ENCODE assay signal across 18 cellular contexts in the genomic region with DNA sequence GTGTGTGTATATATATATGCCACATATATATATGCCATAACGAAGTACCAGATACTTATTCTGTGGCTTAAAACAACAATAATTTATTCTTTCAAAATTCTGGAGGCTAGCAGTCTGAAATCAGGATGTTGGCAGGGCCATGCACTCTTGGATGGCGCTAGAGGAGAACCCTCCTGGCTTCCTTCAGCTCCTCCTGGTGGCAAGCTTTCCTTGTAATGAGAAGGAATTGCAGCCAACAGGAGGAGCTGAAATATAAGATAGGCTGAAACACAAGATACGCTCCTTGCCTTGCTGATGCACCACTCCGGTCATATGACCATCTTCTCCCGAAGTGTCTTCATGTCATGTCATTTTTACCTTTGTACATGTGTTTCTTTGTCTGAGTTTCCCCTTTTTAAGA.
DNase-seq lines count a peak whose midpoint lies in the region; ATAC-seq and TF ChIP-seq lines count a peak whose summit lies in the region.
"Had no signal": no experiment of that assay in that cellular context is flagged by ENCODE, and none has a peak within 500 bp of the region (broad histone marks: within the 10 kb centered on the region; RNA-seq: fewer than 3 reads in every experiment).

No MANE protein-coding gene starts in this region.

- H3K4me1 Mint-ChIP-seq in Caco-2 (ENCODE audit: low read depth, unreplicated experiment): no peaks in the 10 kb centered on the region
- H3K4me1 Mint-ChIP-seq: stimulated activated memory B cell treated with anti-CD40 and anti-IgM and Interleukin-4, amounts not matched to agents 10 μg/mL and 1 μg/mL and 100 μg/mL, for 72 hours had no signal

- H3K36me3 ChIP-seq in Caco-2 (ENCODE audit: control insufficient read depth, insufficient read depth, low read length) (no peaks in the 10 kb centered on the region), iPS DF 6.9 (ENCODE audit: control insufficient read depth, insufficient read depth, low read length) (no peaks in the 10 kb centered on the region), OCI-LY7 (ENCODE audit: insufficient read depth, low read length) (no peaks in the 10 kb centered on the region)
- H3K36me3 ChIP-seq: heart left ventricle had no signal

- no peak overlapping the region for H3K4me3 ChIP-seq in Caco-2 (ENCODE audit: low read depth, low read length)
- H3K4me3 ChIP-seq in iPS DF 6.9 (ENCODE audit: low read length): no peak overlapping the region
- no peak overlapping the region for H3K4me3 ChIP-seq in OCI-LY7 (ENCODE audit: low read depth, low read length, poor library complexity, severe bottlenecking)
- H3K4me3 ChIP-seq: GM23248, heart left ventricle had no signal

- no peaks in the 10 kb centered on the region for H3K9me3 Mint-ChIP-seq in Caco-2 (ENCODE audit: unreplicated experiment)
- H3K9me3 Mint-ChIP-seq: mesothelial cell of epicardium had no signal

- H3K9me2 ChIP-seq in OCI-LY7 (ENCODE audit: insufficient read depth, low read length): no peaks in the 10 kb centered on the region

- no peaks in the 10 kb centered on the region for H3K36me3 Mint-ChIP-seq in Caco-2 (ENCODE audit: insufficient read depth, unreplicated experiment)
- H3K36me3 Mint-ChIP-seq: mesothelial cell of epicardium; stimulated activated memory B cell treated with anti-CD40 and anti-IgM and Interleukin-4, amounts not matched to agents 10 μg/mL and 1 μg/mL and 100 μg/mL, for 72 hours had no signal

- in situ Hi-C loops in SK-MEL-5 (cut with HindIII; ENCODE audit: low pct_unique_long_range_greater_than_20kb, low sequenced_read_pairs): no loop called here

- TF ChIP-seq CTCF in Caco-2 (IDR thresholded peaks at IDR 0.05; ENCODE audit: insufficient read depth in 1 of 2, low read depth in 1 of 2, low read length in 1 of 2, severe bottlenecking in 1 of 2, unreplicated experiment in 1 of 2): peak in 1 of 2 experiments; percentile 41
- TF ChIP-seq CTCF in OCI-LY7 (conservative IDR thresholded peaks at IDR 0.05; ENCODE audit: low read length): no peak

- H3K27ac Mint-ChIP-seq in Caco-2 (ENCODE audit: unreplicated experiment): no peak overlapping the region
- H3K27ac Mint-ChIP-seq: activated CD8-positive, alpha-beta T cell treated with anti-CD3 and anti-CD28 coated beads for 36 hours; mesothelial cell of epicardium; stimulated activated memory B cell treated with anti-CD40 and anti-IgM and Interleukin-4, amounts not matched to agents 10 μg/mL and 1 μg/mL and 100 μg/mL, for 72 hours had no signal

- no peak overlapping the region for H3K27ac ChIP-seq in iPS DF 6.9 (ENCODE audit: low read length)
- no peak overlapping the region for H3K27ac ChIP-seq in OCI-LY7 (ENCODE audit: low read depth, low read length, poor library complexity, severe bottlenecking)
- H3K27ac ChIP-seq: GM23248, heart left ventricle, HL-60, KMS-11 had no signal

- ATAC-seq in GM21737 (IDR thresholded peaks at IDR 0.05; ENCODE audit: unreplicated experiment) (no peak), HG03025 (IDR thresholded peaks at IDR 0.05; ENCODE audit: low FRiP score, unreplicated experiment) (no peak)
- ATAC-seq: activated CD8-positive, alpha-beta T cell treated with anti-CD3 and anti-CD28 coated beads for 36 hours; heart left ventricle; stimulated activated memory B cell treated with anti-CD40 and anti-IgM and Interleukin-4, amounts not matched to agents 10 μg/mL and 1 μg/mL and 100 μg/mL, for 72 hours had no signal

- BruUV-seq in Caco-2 (replicated peaks; lab: Mats Ljungman, UMichigan): no TSS peak
- BruUV-seq in OCI-LY7 (replicated peaks; lab: Mats Ljungman, UMichigan): no TSS peak

- POLR2A ChIA-PET in Caco-2 (lab: Charles Lee) (no interaction called here), OCI-LY7 (lab: Charles Lee) (no interaction called here)

- H3K27me3 ChIP-seq in Caco-2 (replicated peaks; ENCODE audit: control insufficient read depth, insufficient read depth, low read length) (no peaks in the 10 kb centered on the region), iPS DF 6.9 (ENCODE audit: control insufficient read depth, insufficient read depth, low read length) (no peaks in the 10 kb centered on the region)
- H3K27me3 ChIP-seq: heart left ventricle had no signal

- no peaks in the 10 kb centered on the region for H3K79me2 ChIP-seq in OCI-LY7 (ENCODE audit: insufficient read depth, low read depth, low read length)

- intact Hi-C loops in Caco-2 (cut with micrococcal nuclease; ENCODE audit: unreplicated experiment): loop anchor here (1.0 kb wide), 1 partner anchor 194 kb away; no protein-coding TSS in a partner anchor
- intact Hi-C loops in OCI-LY7 (cut with micrococcal nuclease; ENCODE audit: unreplicated experiment): no loop called here

- no peaks in the 10 kb centered on the region for H3K9me3 ChIP-seq in Caco-2
- H3K9me3 ChIP-seq in iPS DF 6.9 (ENCODE audit: control insufficient read depth, insufficient read depth, low read length): no peaks in the 10 kb centered on the region
- no peaks in the 10 kb centered on the region for H3K9me3 ChIP-seq in OCI-LY7 (ENCODE audit: low read length)
- H3K9me3 ChIP-seq: heart left ventricle had no signal

- H4K20me1 ChIP-seq in OCI-LY7 (ENCODE audit: insufficient read depth, low read length): no peaks in the 10 kb centered on the region

- H3K4me1 ChIP-seq in Caco-2 (no peaks in the 10 kb centered on the region), iPS DF 6.9 (ENCODE audit: control insufficient read depth, insufficient read depth, low read length) (no peaks in the 10 kb centered on the region), OCI-LY7 (ENCODE audit: insufficient read depth, low read length, poor library complexity, severe bottlenecking) (no peaks in the 10 kb centered on the region)
- H3K4me1 ChIP-seq: heart left ventricle had no signal

- DNase-seq in Caco-2 (peak; percentile 36 to 41), HS-27A (ENCODE audit: low read depth) (peak; percentile 14), SK-MEL-5 (ENCODE audit: low read depth, low spot score) (peak; percentile 66), iPS DF 6.9 (ENCODE audit: low read depth, low spot score) (peak; percentile 47), COLO668 (lab: John Stamatoyannopoulos, UW; ENCODE audit: unreplicated experiment) (no peak), OCI-LY7 (ENCODE audit: low spot score) (no peak)
- DNase-seq: activated CD8-positive, alpha-beta T cell treated with anti-CD3 and anti-CD28 coated beads for 36 hours; AML-193; caudate nucleus; GM23248; heart left ventricle; NCI-H146 had no signal

- no peak overlapping the region for H2AFZ ChIP-seq in OCI-LY7 (ENCODE audit: low read length)
- H2AFZ ChIP-seq: GM23248 had no signal

- H3K4me2 ChIP-seq in OCI-LY7 (ENCODE audit: low read length): no peak overlapping the region
- H3K4me2 ChIP-seq: KMS-11 had no signal

- peaks cover 12% of the 10 kb centered on the region for H3K27me3 Mint-ChIP-seq in Caco-2 (ENCODE audit: insufficient read depth, unreplicated experiment)
- H3K27me3 Mint-ChIP-seq: activated CD8-positive, alpha-beta T cell treated with anti-CD3 and anti-CD28 coated beads for 36 hours; stimulated activated memory B cell treated with anti-CD40 and anti-IgM and Interleukin-4, amounts not matched to agents 10 μg/mL and 1 μg/mL and 100 μg/mL, for 72 hours had no signal

- WGBS in iPS DF 6.9 (ENCODE audit: insufficient coverage, insufficient read length): no CpG with 5 or more reads among the region's 5 CpGs

- CTCF ChIA-PET in Caco-2 (lab: Charles Lee): interaction anchor here (0.6 kb wide), 1 partner anchor 1685 kb away, joined by 3 read pairs; no protein-coding TSS in a partner anchor
- CTCF ChIA-PET in OCI-LY7 (lab: Charles Lee; ENCODE audit: unreplicated experiment): no interaction called here

- H3K4me3 Mint-ChIP-seq in Caco-2 (ENCODE audit: unreplicated experiment): no peak overlapping the region
- H3K4me3 Mint-ChIP-seq: activated CD8-positive, alpha-beta T cell treated with anti-CD3 and anti-CD28 coated beads for 36 hours; mesothelial cell of epicardium; stimulated activated memory B cell treated with anti-CD40 and anti-IgM and Interleukin-4, amounts not matched to agents 10 μg/mL and 1 μg/mL and 100 μg/mL, for 72 hours had no signal

Comparison
In these comparisons a context has a peak if more than half of its experiments do, and no peak if none do; other contexts are left out.
1. DNase-seq: peak in Caco-2 (2 of 2), HS-27A (single experiment), SK-MEL-5 (single experiment) and iPS DF 6.9 (single experiment); none in COLO668 (single experiment) and OCI-LY7 (single experiment).